Comparison of ENCODE assay signal across 8 cellular contexts in the genomic region with DNA sequence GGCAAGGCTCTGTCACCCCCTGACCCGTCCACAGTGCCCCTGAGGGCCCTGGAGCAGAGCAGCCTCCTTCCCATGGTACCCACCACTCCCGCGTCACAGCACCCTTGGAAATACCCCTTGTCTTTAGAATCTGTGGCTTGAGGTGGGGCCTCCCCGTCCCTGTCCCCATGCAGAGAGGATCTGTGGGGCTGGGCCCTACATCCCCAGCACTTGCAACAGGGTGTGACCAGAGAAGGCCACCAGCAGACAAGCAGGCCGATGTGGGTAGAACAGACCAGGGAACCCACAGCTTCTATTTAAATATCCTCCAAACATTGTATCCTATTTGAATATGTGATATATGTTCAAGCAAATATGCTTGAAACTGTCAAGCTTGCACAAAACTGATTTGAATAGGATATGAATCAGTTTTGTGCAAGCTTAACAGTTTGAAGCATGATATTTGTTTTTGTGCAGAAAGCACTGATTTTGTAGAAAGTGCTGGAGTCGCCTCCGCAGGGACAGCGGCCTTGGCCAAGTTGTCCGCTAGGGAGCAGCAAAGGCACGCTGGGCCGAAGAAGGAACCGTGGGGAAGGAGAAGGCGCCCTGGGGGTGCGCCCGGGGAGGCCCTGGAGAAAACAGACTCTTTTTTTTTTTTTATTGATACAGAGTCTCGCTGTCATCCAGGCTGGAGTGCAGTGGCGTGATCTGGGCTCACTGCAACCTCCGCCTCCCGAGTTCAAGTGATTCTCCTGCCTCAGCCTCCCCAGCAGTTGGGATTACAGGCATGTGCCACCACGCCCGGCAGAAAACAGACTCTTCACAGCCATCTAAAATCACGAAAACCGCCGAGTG. TPM values are rescaled to one million over a fixed set of nuclear protein-coding genes. Genes with fewer than 3 reads are reported as not detected.
DNase-seq lines count a peak whose midpoint lies in the region; ATAC-seq, FAIRE-seq and TF ChIP-seq lines count a peak whose summit lies in the region.

No MANE protein-coding gene starts in this region.

- CTCF ChIA-PET in H1 (lab: Charles Lee; ENCODE audit: partially characterized antibody), result interaction anchor here (0.6 to 4.2 kb wide), 26 partner anchors 19 to 507 kb away, joined by 3 to 32 read pairs (median 3); no protein-coding TSS in a partner anchor

- no peak for TF ChIP-seq EP300 in H1 (IDR thresholded peaks at IDR 0.05; ENCODE audit: borderline replicate concordance in 1 of 2, low read depth in 2 of 2, low read length in 2 of 2)

- no peaks in the 10 kb centered on the region; a peak in 1 of 8 replicates for H3K36me3 ChIP-seq in H1 (ENCODE audit: control insufficient read depth in 2 of 4, insufficient read depth in 4 of 4, low read length in 3 of 4)

- H3K27ac Mint-ChIP-seq in HFFc6, result no peak overlapping the region
- H3K27ac Mint-ChIP-seq in natural killer cell, result no peak overlapping the region

- H3K9me3 Mint-ChIP-seq in HFFc6 (no peaks in the 10 kb centered on the region), natural killer cell (no peaks in the 10 kb centered on the region)

- H3K4me3 Mint-ChIP-seq in HFFc6 (no peak overlapping the region), natural killer cell (peak overlapping the region; percentile 35)

- H3K18ac ChIP-seq in H1 (ENCODE audit: extremely low read depth, low read length), result no peak overlapping the region

- H3K14ac ChIP-seq in H1 (ENCODE audit: insufficient read length), result no peak overlapping the region

- H3K27me3 ChIP-seq in H1 (replicated peaks in 1 of 4; ENCODE audit: control insufficient read depth in 3 of 4, extremely low read depth in 1 of 4, insufficient read depth in 3 of 4, low read length in 3 of 4), result peaks cover 0 to 5% (median 0%) of the 10 kb centered on the region in 4 experiments; a peak in 2 of 7 replicates

- H3K27me3 Mint-ChIP-seq in HFFc6 (ENCODE audit: insufficient read depth), result peaks cover 9% of the 10 kb centered on the region
- H3K27me3 Mint-ChIP-seq in natural killer cell (ENCODE audit: low read depth in 2 of 2), result peaks cover 46 to 60% of the 10 kb centered on the region in 2 donors

- H3K4ac ChIP-seq in H1 (replicated peaks; ENCODE audit: insufficient read length, low read depth, low read length), result no peak overlapping the region

- H2AFZ ChIP-seq in H1 (ENCODE audit: low read length), result no peak overlapping the region

- peaks cover 10% of the 10 kb centered on the region; the same call in 1 of the 2 replicates for H3K23me2 ChIP-seq in H1 (ENCODE audit: low read depth, low read length)

- no peak overlapping the region for H3K4me3 ChIP-seq in H1 (ENCODE audit: extremely low read depth in 1 of 4, insufficient read depth in 2 of 4, low read depth in 3 of 4, low read length in 4 of 4)

- H3K79me1 ChIP-seq in H1 (ENCODE audit: low read depth, low read length), result no peaks in the 10 kb centered on the region; the same call in 1 of the 2 replicates

- ATAC-seq in natural killer cell (peak; percentile 36 to 62 (median 52)), HG03280 (IDR thresholded peaks at IDR 0.05; ENCODE audit: unreplicated experiment) (no peak)

- H2AK5ac ChIP-seq in H1 (ENCODE audit: low read depth, low read length), result no peak overlapping the region

- H3K56ac ChIP-seq in H1 (replicated peaks; ENCODE audit: insufficient read length, low read depth, low read length), result no peak overlapping the region

- no peak overlapping the region for H2BK120ac ChIP-seq in H1 (replicated peaks; ENCODE audit: low read depth, low read length)

- H3K23ac ChIP-seq in H1 (ENCODE audit: insufficient read length), result no peak overlapping the region

- TF ChIP-seq POLR2A in H1 (IDR thresholded peaks at IDR 0.05; ENCODE audit: control extremely low read depth in 1 of 2, low read depth in 2 of 2, low read length in 2 of 2), result no peak

- peaks cover 0 to 7% (median 1%) of the 10 kb centered on the region in 4 experiments; a peak in 3 of 7 replicates for H3K4me1 ChIP-seq in H1 (replicated peaks in 1 of 4; ENCODE audit: control insufficient read depth in 3 of 4, insufficient read depth in 4 of 4, low read length in 3 of 4)

- H4K8ac ChIP-seq in H1 (ENCODE audit: extremely low read depth, insufficient read depth, low read length), result no peak overlapping the region

- H2BK20ac ChIP-seq in H1 (ENCODE audit: low read length), result no peak overlapping the region

- H2BK15ac ChIP-seq in H1 (ENCODE audit: low read length), result no peak overlapping the region; the same call in 1 of the 2 replicates

- no peak overlapping the region for H2BK5ac ChIP-seq in H1 (ENCODE audit: low read depth, low read length)

- no peaks in the 10 kb centered on the region for H3K79me2 ChIP-seq in H1 (ENCODE audit: control insufficient read depth in 1 of 2, insufficient read depth in 2 of 2, low read length in 2 of 2)

- no peak overlapping the region for H3K9ac ChIP-seq in H1 (replicated peaks in 1 of 4; ENCODE audit: extremely low read depth in 1 of 4, low read depth in 3 of 4, low read length in 3 of 4)

- TF ChIP-seq CTCF in HFFc6 (IDR thresholded peaks at IDR 0.05), result peak; percentile 72
- TF ChIP-seq CTCF in H1 (IDR thresholded peaks at IDR 0.05; ENCODE audit: control extremely low read depth in 1 of 3, insufficient read depth in 1 of 3, low read depth in 1 of 3, low read length in 3 of 3), result peak; percentile 80 to 95 (median 91)
- no peak for TF ChIP-seq CTCF in natural killer cell (IDR thresholded peaks at IDR 0.05)

- H3K4me1 Mint-ChIP-seq in HFFc6 (ENCODE audit: low read depth) (peaks cover 5% of the 10 kb centered on the region; the same call in 1 of the 2 replicates), natural killer cell (peaks cover 5 to 6% of the 10 kb centered on the region in 2 donors)

- WGBS in H1 (ENCODE audit: extremely low coverage in 1 of 2, insufficient coverage in 1 of 2, insufficient read length in 1 of 2, insufficient replicate concordance in 2 of 2, low coverage in 1 of 2, low lambda C conversion rate in 2 of 2, missing lambda C conversion rate in 1 of 2), 2 experiments, result 64% methylated on average over 19 of the region's 24 CpGs; no CpG with 5 or more reads in 1 of the 2 experiments

- no peak overlapping the region for H2BK12ac ChIP-seq in H1 (ENCODE audit: low read depth, low read length)

- peak; percentile 32 to 34 for DNase-seq in activated CD4-positive, alpha-beta T cell treated with anti-CD3 and anti-CD28 coated beads for 24 hours (ENCODE audit: low read depth in 2 of 2)
- DNase-seq in activated CD4-positive, alpha-beta T cell treated with anti-CD3 and anti-CD28 coated beads, Interleukin-2, amount 50 U/mL, for 4 hours, result no peak
- DNase-seq in HFFc6, result no peak
- peak; percentile 50 for DNase-seq in SKM-1 treated with dmso at 0.1 percent for 144 hours (lab: John Stamatoyannopoulos, UW; ENCODE audit: unreplicated experiment)
- DNase-seq in H1 (ENCODE audit: low read depth in 1 of 2, low spot score in 2 of 2), result peak in 1 of 2 experiments; percentile 84
- peak; percentile 16 for DNase-seq in natural killer cell
- DNase-seq in ureter (ENCODE audit: low spot score), result no peak

- TF ChIP-seq RAD21 in H1 (IDR thresholded peaks at IDR 0.05 in 1 of 2, conservative IDR thresholded peaks at IDR 0.05 in 1 of 2; ENCODE audit: low read depth in 2 of 2, low read length in 2 of 2), result peak; percentile 89 to 94

- H3K36me3 Mint-ChIP-seq in HFFc6 (ENCODE audit: low read depth), result no peaks in the 10 kb centered on the region
- H3K36me3 Mint-ChIP-seq in natural killer cell, result no peaks in the 10 kb centered on the region

- H3K9me3 ChIP-seq in H1 (ENCODE audit: insufficient read depth in 2 of 2, low read depth in 1 of 2, low read length in 1 of 2), result no peaks in the 10 kb centered on the region

- intact Hi-C loops in natural killer cell (cut with micrococcal nuclease), result no loop called here

- POLR2A ChIA-PET in H1 (lab: Charles Lee; ENCODE audit: partially characterized antibody), result no interaction called here

- FAIRE-seq in H1 (lab: Jason Lieb, UNC), result peak; percentile 24

- H3K27ac ChIP-seq in H1 (ENCODE audit: low read depth, low read length), result no peak overlapping the region

- no peaks in the 10 kb centered on the region for H4K20me1 ChIP-seq in H1 (replicated peaks in 1 of 2; ENCODE audit: control insufficient read depth in 1 of 2, insufficient read depth in 2 of 2, low read length in 2 of 2)

- H3K4me2 ChIP-seq in H1 (ENCODE audit: insufficient read depth in 1 of 2, low read depth in 2 of 2, low read length in 2 of 2), result no peak overlapping the region

- H4K91ac ChIP-seq in H1 (replicated peaks; ENCODE audit: insufficient read length, low read length), result no peak overlapping the region

- no peak overlapping the region for H4K5ac ChIP-seq in H1 (ENCODE audit: insufficient read length, low read depth, low read length)

TF ChIP-seq in H1, 55 proteins besides CTCF, POLR2A, EP300 and RAD21:
- 0 out of 4 replicates have a peak, but pooled peaks of 1 of the 2 experiments have one; percentile 24 for TF ChIP-seq SIN3A (conservative IDR thresholded peaks at IDR 0.05 in 1 of 2, IDR thresholded peaks at IDR 0.05 in 1 of 2; ENCODE audit: low read depth in 1 of 2, low read length in 2 of 2)
- TF ChIP-seq, protein P1, sequence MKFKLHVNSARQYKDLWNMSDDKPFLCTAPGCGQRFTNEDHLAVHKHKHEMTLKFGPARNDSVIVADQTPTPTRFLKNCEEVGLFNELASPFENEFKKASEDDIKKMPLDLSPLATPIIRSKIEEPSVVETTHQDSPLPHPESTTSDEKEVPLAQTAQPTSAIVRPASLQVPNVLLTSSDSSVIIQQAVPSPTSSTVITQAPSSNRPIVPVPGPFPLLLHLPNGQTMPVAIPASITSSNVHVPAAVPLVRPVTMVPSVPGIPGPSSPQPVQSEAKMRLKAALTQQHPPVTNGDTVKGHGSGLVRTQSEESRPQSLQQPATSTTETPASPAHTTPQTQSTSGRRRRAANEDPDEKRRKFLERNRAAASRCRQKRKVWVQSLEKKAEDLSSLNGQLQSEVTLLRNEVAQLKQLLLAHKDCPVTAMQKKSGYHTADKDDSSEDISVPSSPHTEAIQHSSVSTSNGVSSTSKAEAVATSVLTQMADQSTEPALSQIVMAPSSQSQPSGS (IDR thresholded peaks at IDR 0.05; ENCODE audit: low read length), result no peak
TF ChIP-seq in H1: peak in this region for 1.

RNA-seq across cellular contexts. Expression of a gene that starts 2.2 kb away (rescaled TPM):
- total RNA-seq in HFFc6 (2021; fragmentation: NEBNext Ultra II Directional; extraction: Animal tissue kit (Norgen Biotek cat#: 25700)), result 1 to 10 TPM in 2 of 6 experiments, under 1 TPM in 3, not detected in 1; 0.31 to 1.4 (median 0.32) TPM
- 3.1 and 4.8 TPM in 2 replicates for total RNA-seq in H1 (2021; fragmentation: NEBNext Ultra II Directional; extraction: Animal tissue kit (Norgen Biotek cat#: 25700))
- polyA plus RNA-seq in H1 (2011; rRNA removed), result 2.2 and 2.6 TPM in 2 replicates
- polyA plus RNA-seq in H1 (2011; cell fraction: cytosol; rRNA removed), result 2.7 TPM
- 8.9 TPM for polyA plus RNA-seq in H1 (2011; cell fraction: nucleus; rRNA removed)
- polyA plus RNA-seq in H1 (2012, experiment 1 of 2), result 2.5 to 4.7 TPM (median 3.4 TPM) in 4 replicates
- 2.7 TPM for polyA plus RNA-seq in H1 (2012, experiment 2 of 2)
- 2.8 TPM for polyA plus RNA-seq in H1 (2013, experiment 1 of 2)
- 2.5 TPM for polyA plus RNA-seq in H1 (2013, experiment 2 of 2)
- 3.9 TPM in 2 replicates for polyA minus RNA-seq in H1 (2011; rRNA and poly(A)+ RNA removed)
- 0.29 TPM for polyA minus RNA-seq in H1 (2011; cell fraction: cytosol; rRNA and poly(A)+ RNA removed)
- polyA minus RNA-seq in H1 (2011; cell fraction: nucleus; rRNA and poly(A)+ RNA removed), result 5.8 TPM
- under 1 TPM in 1 of 3 donors, not detected in 2; 0.35 TPM for total RNA-seq in natural killer cell
- 1.7 TPM for total RNA-seq in ureter

Comparison
In these comparisons a context has a peak if more than half of its experiments do, and no peak if none do; other contexts are left out.
1. DNase-seq: peak in activated CD4-positive, alpha-beta T cell treated with anti-CD3 and anti-CD28 coated beads for 24 hours (2 of 2), SKM-1 treated with dmso at 0.1 percent for 144 hours (single experiment) and natural killer cell (single experiment); none in activated CD4-positive, alpha-beta T cell treated with anti-CD3 and anti-CD28 coated beads, Interleukin-2, amount 50 U/mL, for 4 hours (0 of 2), HFFc6 (single experiment) and ureter (single experiment).